8 cellular contexts compared by ENCODE assay signal in the genomic region with DNA sequence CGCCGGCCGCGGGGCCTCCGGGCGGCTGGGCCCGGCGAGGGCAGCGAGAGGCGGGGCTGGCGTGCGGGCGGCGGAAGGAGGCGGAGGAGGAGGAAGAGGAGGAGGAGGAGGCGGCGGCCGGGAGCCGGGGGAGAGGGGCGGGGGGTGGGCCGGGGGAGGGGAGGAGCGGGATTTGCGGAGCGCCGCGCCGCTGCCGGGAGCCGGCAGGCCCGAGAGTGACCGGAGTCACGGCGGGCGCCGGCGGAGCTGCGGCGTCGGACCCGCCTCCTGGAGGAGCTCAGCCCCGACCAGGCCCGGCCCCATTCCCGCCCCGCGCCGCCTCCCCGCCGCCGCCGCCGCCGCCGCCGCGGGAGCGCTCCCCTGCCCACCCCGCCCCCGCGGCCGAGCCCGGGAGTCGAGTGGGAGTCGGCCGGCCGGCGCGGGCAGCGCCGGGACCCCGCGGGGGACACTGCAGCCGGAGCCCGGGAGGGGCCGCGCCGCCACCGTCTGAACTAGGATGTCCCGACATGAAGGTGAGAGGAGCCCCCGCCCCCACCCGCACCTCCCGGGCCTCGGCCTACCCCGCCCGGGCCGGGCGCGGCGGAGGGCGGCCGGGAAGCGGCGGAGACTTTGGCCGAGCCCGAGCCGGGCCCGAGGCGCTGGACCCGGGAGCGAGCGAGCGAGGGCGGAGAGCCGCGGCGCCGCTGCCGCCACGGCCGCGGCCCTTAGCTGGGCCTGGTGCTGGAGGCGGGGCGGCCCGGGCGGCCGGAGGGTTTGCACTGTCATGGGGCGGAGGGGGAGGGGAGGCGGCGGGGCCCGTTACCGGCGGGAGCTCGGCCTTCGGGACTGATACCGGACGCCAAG. TPM values are rescaled to one million over a fixed set of nuclear protein-coding genes. Genes with fewer than 3 reads are reported as not detected.
DNase-seq lines count a peak whose midpoint lies in the region; ATAC-seq and TF ChIP-seq lines count a peak whose summit lies in the region.

A gene (plus strand): TSS at position 206 of the 843 bp plus-strand sequence. CDS start 291 bp downstream, at position 497.

- H3F3A ChIP-seq in SK-N-SH (replicated peaks; ENCODE audit: insufficient read depth): peaks cover 35% of the 10 kb centered on the region

- H4K8ac ChIP-seq in neuronal stem cell (ENCODE audit: low read depth, low read length): no peak within 1 kb of the TSS

- H3K9me3 ChIP-seq in SK-N-SH: no peaks in the 10 kb centered on the region
- H3K9me3 ChIP-seq in gastroesophageal sphincter: no peaks in the 10 kb centered on the region
- H3K9me3 ChIP-seq in neuronal stem cell (replicated peaks in 1 of 2; ENCODE audit: control insufficient read depth in 2 of 2, insufficient read depth in 1 of 2, low read depth in 1 of 2, low read length in 2 of 2): no peaks in the 10 kb centered on the region

- peak within 1 kb of the TSS; percentile 98 for H3K4me3 Mint-ChIP-seq in activated naive CD4-positive, alpha-beta T cell treated with anti-CD3 and anti-CD28 coated beads for 36 hours

- DNase-seq in Caki2 (ENCODE audit: low read depth) (peak; percentile 58), HL-60 (ENCODE audit: low read depth in 1 of 2, low spot score in 1 of 2) (peak in 1 of 2 experiments; percentile 76), SK-N-SH (peak; percentile 93), neuronal stem cell (ENCODE audit: low spot score) (peak; percentile 65)
- peak; percentile 80 for DNase-seq in activated naive CD4-positive, alpha-beta T cell treated with anti-CD3 and anti-CD28 coated beads for 36 hours

- H2BK12ac ChIP-seq in neuronal stem cell (ENCODE audit: low read length): no peak within 1 kb of the TSS

- H3K18ac ChIP-seq in neuronal stem cell (ENCODE audit: low read length): peak within 1 kb of the TSS; percentile 98

- H2BK120ac ChIP-seq in neuronal stem cell (ENCODE audit: low read depth, low read length): peak within 1 kb of the TSS; percentile 94

- H3K4me2 ChIP-seq in SK-N-SH (peak within 1 kb of the TSS; percentile 97), neuronal stem cell (ENCODE audit: insufficient read depth, low read length, poor library complexity, severe bottlenecking) (peak within 1 kb of the TSS; percentile 72)

- H3K27ac ChIP-seq in HL-60 (replicated peaks) (peak within 1 kb of the TSS; percentile 98), SK-N-SH (ENCODE audit: low read depth in 2 of 2, low read length in 1 of 2) (peak within 1 kb of the TSS; percentile 88 to 93), gastroesophageal sphincter (peak within 1 kb of the TSS; percentile 81 to 100 (median 98)), neuronal stem cell (replicated peaks; ENCODE audit: low read length) (peak within 1 kb of the TSS; percentile 95)

- peaks cover 47% of the 10 kb centered on the region for H3K4me1 Mint-ChIP-seq in activated naive CD4-positive, alpha-beta T cell treated with anti-CD3 and anti-CD28 coated beads for 36 hours (ENCODE audit: low read depth)

- H3K79me2 ChIP-seq in SK-N-SH (ENCODE audit: insufficient read depth): peaks cover 86% of the 10 kb centered on the region

- TF ChIP-seq EP300 in SK-N-SH (IDR thresholded peaks at IDR 0.05; ENCODE audit: borderline replicate concordance in 1 of 2, low read depth in 1 of 2, low read length in 1 of 2): peak in 1 of 2 experiments; percentile 4; a peak in 1 of 4 replicates
- no peak for TF ChIP-seq EP300 in gastroesophageal sphincter (IDR thresholded peaks at IDR 0.05)

- peak within 1 kb of the TSS; percentile 98 for H2BK5ac ChIP-seq in neuronal stem cell (ENCODE audit: low read length)

- CTCF ChIA-PET in SK-N-SH (lab: Yijun Ruan, JAX): interaction anchor here (0.9 to 3.1 kb wide), 3 partner anchors 45 to 96 kb away, joined by 3 to 16 read pairs (median 3); no protein-coding TSS in a partner anchor
- CTCF ChIA-PET in activated naive CD4-positive, alpha-beta T cell treated with anti-CD3 and anti-CD28 coated beads for 36 hours (lab: Charles Lee): interaction anchor here (1.6 to 5.2 kb wide), 2 partner anchors 44 to 45 kb away, joined by 5 to 30 read pairs; no protein-coding TSS in a partner anchor

- TF ChIP-seq CTCF in HL-60 (IDR thresholded peaks at IDR 0.05; ENCODE audit: insufficient read depth, low read length) (no peak), SK-N-SH (IDR thresholded peaks at IDR 0.05) (no peak), gastroesophageal sphincter (IDR thresholded peaks at IDR 0.05) (no peak), subcutaneous adipose tissue (IDR thresholded peaks at IDR 0.05; ENCODE audit: low read depth) (no peak)

- POLR2A ChIA-PET in SK-N-SH (lab: Yijun Ruan, JAX): interaction anchor here (0.5 to 1.0 kb wide), 2 partner anchors 17 to 78 kb away, joined by 3 read pairs; no protein-coding TSS in a partner anchor

- peak within 1 kb of the TSS; percentile 80 for H3K23ac ChIP-seq in neuronal stem cell (ENCODE audit: low read depth, low read length, poor library complexity)

- peak within 1 kb of the TSS; percentile 98 for H2AK5ac ChIP-seq in neuronal stem cell (ENCODE audit: low read depth, low read length)

- peak within 1 kb of the TSS; percentile 98 for H2BK15ac ChIP-seq in neuronal stem cell (ENCODE audit: low read length)

- TF ChIP-seq RAD21 in SK-N-SH (IDR thresholded peaks at IDR 0.05; ENCODE audit: low read length): no peak

- TF ChIP-seq POLR2A in gastroesophageal sphincter (IDR thresholded peaks at IDR 0.05): no peak

- in situ Hi-C loops in Caki2 (cut with HindIII; ENCODE audit: low pct_unique_long_range_greater_than_20kb, low sequenced_read_pairs): no loop called here

- H2AFZ ChIP-seq in SK-N-SH (ENCODE audit: low read depth) (peak within 1 kb of the TSS; percentile 32; the same call in 1 of the 2 replicates), neuronal stem cell (ENCODE audit: low read length) (peak within 1 kb of the TSS; percentile 93)

- H3K36me3 ChIP-seq in SK-N-SH (replicated peaks in 1 of 2; ENCODE audit: control insufficient read depth in 1 of 2, insufficient read depth in 2 of 2, low read length in 1 of 2) (peaks cover 0 to 17% of the 10 kb centered on the region in 2 experiments), gastroesophageal sphincter (peaks cover 0 to 8% of the 10 kb centered on the region in 2 donors), neuronal stem cell (replicated peaks in 1 of 2; ENCODE audit: control insufficient read depth in 2 of 2, insufficient read depth in 2 of 2, low read length in 2 of 2) (peaks cover 4 to 22% of the 10 kb centered on the region in 2 donors)

- H3K4me1 ChIP-seq in SK-N-SH (ENCODE audit: control insufficient read depth in 1 of 2, insufficient read depth in 2 of 2, low read depth in 1 of 2, low read length in 1 of 2): peaks cover 10 to 12% of the 10 kb centered on the region in 2 experiments; a peak in 3 of 4 replicates
- peaks cover 8 to 79% (median 25%) of the 10 kb centered on the region in 3 donors for H3K4me1 ChIP-seq in gastroesophageal sphincter
- H3K4me1 ChIP-seq in neuronal stem cell (ENCODE audit: control insufficient read depth in 2 of 2, insufficient read depth in 1 of 2, low read depth in 1 of 2, low read length in 2 of 2): peaks cover 2 to 5% of the 10 kb centered on the region in 2 donors

- 2% methylated on average over 13 of the region's 125 CpGs for WGBS in SK-N-SH (ENCODE audit: low lambda C conversion rate)
- WGBS in gastroesophageal sphincter (ENCODE audit: low coverage in 1 of 2), 2 donors: no CpG with 5 or more reads among the region's 125 CpGs
- no CpG with 5 or more reads among the region's 125 CpGs for WGBS in neuronal stem cell (ENCODE audit: extremely low coverage in 2 of 2, insufficient read length in 2 of 2, insufficient replicate concordance in 1 of 2), 2 donors

- H3K14ac ChIP-seq in neuronal stem cell (ENCODE audit: low read length): peak within 1 kb of the TSS; percentile 91

- no peaks in the 10 kb centered on the region for H3K9me2 ChIP-seq in SK-N-SH

- H3K27me3 ChIP-seq in HL-60 (ENCODE audit: insufficient read depth, poor library complexity, severe bottlenecking) (no peaks in the 10 kb centered on the region), SK-N-SH (ENCODE audit: insufficient read depth) (no peaks in the 10 kb centered on the region), gastroesophageal sphincter (no peaks in the 10 kb centered on the region), neuronal stem cell (ENCODE audit: control insufficient read depth in 3 of 3, insufficient read depth in 3 of 3, low read depth in 1 of 3, low read length in 3 of 3) (no peaks in the 10 kb centered on the region)

- H3K27ac Mint-ChIP-seq in activated naive CD4-positive, alpha-beta T cell treated with anti-CD3 and anti-CD28 coated beads for 36 hours: peak within 1 kb of the TSS; percentile 100

- H3K4me3 ChIP-seq in HL-60 (replicated peaks; ENCODE audit: insufficient read depth, low read length): peak within 1 kb of the TSS; percentile 71
- H3K4me3 ChIP-seq in SK-N-SH (ENCODE audit: low read depth in 2 of 2, low read length in 1 of 2): peak within 1 kb of the TSS; percentile 82 to 99
- peak within 1 kb of the TSS; percentile 74 to 77 for H3K4me3 ChIP-seq in gastroesophageal sphincter
- peak within 1 kb of the TSS; percentile 75 to 98 for H3K4me3 ChIP-seq in neuronal stem cell (ENCODE audit: low read length in 2 of 2)

- ATAC-seq in GM19467 (IDR thresholded peaks at IDR 0.05; ENCODE audit: unreplicated experiment): peak; percentile 42
- ATAC-seq in gastroesophageal sphincter: peak; percentile 89

- peaks cover 40% of the 10 kb centered on the region for H3K36me3 Mint-ChIP-seq in activated naive CD4-positive, alpha-beta T cell treated with anti-CD3 and anti-CD28 coated beads for 36 hours (ENCODE audit: low read depth)

- intact Hi-C loops in activated naive CD4-positive, alpha-beta T cell treated with anti-CD3 and anti-CD28 coated beads for 36 hours (cut with micrococcal nuclease): loop anchor here (1.0 kb wide), 1 partner anchor 383 kb away; a partner anchor contains a TSS

- H3K4ac ChIP-seq in neuronal stem cell (ENCODE audit: low read length): peak within 1 kb of the TSS; percentile 67

- no peaks in the 10 kb centered on the region for H3K79me1 ChIP-seq in neuronal stem cell (ENCODE audit: low read depth, low read length)

- H3K9ac ChIP-seq in SK-N-SH: peak within 1 kb of the TSS; percentile 98
- H3K9ac ChIP-seq in neuronal stem cell (ENCODE audit: low read depth, low read length, poor library complexity): peak within 1 kb of the TSS; percentile 95

- no peaks in the 10 kb centered on the region for H3K27me3 Mint-ChIP-seq in activated naive CD4-positive, alpha-beta T cell treated with anti-CD3 and anti-CD28 coated beads for 36 hours (ENCODE audit: low read depth)

- H4K20me1 ChIP-seq in SK-N-SH (ENCODE audit: insufficient read depth): peaks cover 41% of the 10 kb centered on the region

- H3K9me3 Mint-ChIP-seq in activated naive CD4-positive, alpha-beta T cell treated with anti-CD3 and anti-CD28 coated beads for 36 hours: no peaks in the 10 kb centered on the region

- H4K91ac ChIP-seq in neuronal stem cell (ENCODE audit: low read depth, low read length, poor library complexity): peak within 1 kb of the TSS; percentile 79

RNA-seq across cellular contexts. Expression of the gene that starts here (rescaled TPM):
- 42.7 and 59.6 TPM in 2 replicates for total RNA-seq in Caki2 (2014; rRNA removed; shearing (Covaris generic); ENCODE audit: low replicate concordance)
- polyA plus RNA-seq in SK-N-SH (2012; rRNA removed): 37.0 and 51.2 TPM in 2 replicates
- 51.9 and 60.8 TPM in 2 replicates for polyA plus RNA-seq in SK-N-SH (2012; cell fraction: cytosol; rRNA removed)
- polyA plus RNA-seq in SK-N-SH (2012; cell fraction: nucleus; rRNA removed): 13.7 and 27.2 TPM in 2 replicates
- 100 to 1,000 TPM; 105 to 109 TPM for total RNA-seq in activated naive CD4-positive, alpha-beta T cell treated with anti-CD3 and anti-CD28 coated beads for 36 hours
- total RNA-seq in gastroesophageal sphincter (10 to 100 TPM; 39.4 to 79.1 (median 68.1) TPM), subcutaneous adipose tissue (10 to 100 TPM; 65.0 to 89.7 (median 71.1) TPM)
- polyA plus RNA-seq in neuronal stem cell (2013, experiment 1 of 2): 41.2 TPM
- polyA plus RNA-seq in neuronal stem cell (2013, experiment 2 of 2): 37.1 TPM
